In genomic region chr11:35227551-35228341, GRCh38 we compare ENCODE assay signal across 12 cellular contexts.
DNase-seq lines count a peak whose midpoint lies in the region; ATAC-seq and TF ChIP-seq lines count a peak whose summit lies in the region.
"Had no signal": no experiment of that assay in that cellular context is flagged by ENCODE, and none has a peak within 500 bp of the region (broad histone marks: within the 10 kb centered on the region; RNA-seq: fewer than 3 reads in every experiment).

No MANE protein-coding gene starts in this region.

- no peak for ATAC-seq in activated T-cell treated with anti-CD3 and anti-CD28 coated beads, Interleukin-2, amount 50 U/mL, for 72 hours (replicated peaks in 1 of 2)
- ATAC-seq in gastroesophageal sphincter (peak; percentile 57), HG02884 (IDR thresholded peaks at IDR 0.05; ENCODE audit: unreplicated experiment) (no peak), GM18520 (IDR thresholded peaks at IDR 0.05; ENCODE audit: unreplicated experiment) (no peak), GM21381 (IDR thresholded peaks at IDR 0.05; ENCODE audit: unreplicated experiment) (no peak)
- ATAC-seq: body of pancreas had no signal

- no peaks in the 10 kb centered on the region for H3K27me3 Mint-ChIP-seq in activated T-cell treated with anti-CD3 and anti-CD28 coated beads, Interleukin-2, amount 50 U/mL, for 72 hours (ENCODE audit: low read depth)

- H3K36me3 Mint-ChIP-seq in activated T-cell treated with anti-CD3 and anti-CD28 coated beads, Interleukin-2, amount 50 U/mL, for 72 hours (ENCODE audit: insufficient read depth in 2 of 2) = peaks cover 16 to 60% of the 10 kb centered on the region in 2 donors

- H3K27ac ChIP-seq in gastroesophageal sphincter = peak overlapping the region; percentile 16 to 54 (median 40)
- H3K27ac ChIP-seq in stomach = peak overlapping the region in 4 of 5 donors; percentile 10 to 71 (median 53)

- DNase-seq in activated T-cell treated with anti-CD3 and anti-CD28 coated beads, Interleukin-2, amount 50 U/mL, for 72 hours = no peak
- DNase-seq in activated T-cell treated with anti-CD3 and anti-CD28 coated beads for 4 hours = no peak
- peak; percentile 95 for DNase-seq in SKM-1 treated with dmso at 0.1 percent for 144 hours (lab: John Stamatoyannopoulos, UW; ENCODE audit: unreplicated experiment)
- DNase-seq in stomach = no peak
- DNase-seq: activated CD8-positive, alpha-beta memory T cell treated with anti-CD3 and anti-CD28 coated beads for 24 hours; left cardiac atrium; SHP77 had no signal

- H3K9me3 Mint-ChIP-seq in activated T-cell treated with anti-CD3 and anti-CD28 coated beads, Interleukin-2, amount 50 U/mL, for 72 hours = no peaks in the 10 kb centered on the region

- H3K4me1 ChIP-seq in gastroesophageal sphincter (peaks cover 7 to 24% (median 9%) of the 10 kb centered on the region in 3 donors), stomach (peaks cover 0 to 29% (median 11%) of the 10 kb centered on the region in 4 donors)
- H3K4me1 ChIP-seq: body of pancreas had no signal

- H3K4me3 ChIP-seq in gastroesophageal sphincter (no peak overlapping the region), stomach (no peak overlapping the region)
- H3K4me3 ChIP-seq: body of pancreas had no signal

- H3K27me3 ChIP-seq in gastroesophageal sphincter (no peaks in the 10 kb centered on the region), stomach (no peaks in the 10 kb centered on the region)
- H3K27me3 ChIP-seq: body of pancreas had no signal

- WGBS in gastroesophageal sphincter (ENCODE audit: low coverage in 1 of 2), 2 donors = 59 to 63% methylated on average over 5 of the region's 5 CpGs
- 65 to 85% (median 71%) methylated on average over 5 of the region's 5 CpGs for WGBS in stomach, 5 donors

- TF ChIP-seq POLR2A in gastroesophageal sphincter (IDR thresholded peaks at IDR 0.05) (no peak), stomach (IDR thresholded peaks at IDR 0.05) (no peak)

- TF ChIP-seq EP300 in gastroesophageal sphincter (IDR thresholded peaks at IDR 0.05) = no peak
- no peak for TF ChIP-seq EP300 in stomach (IDR thresholded peaks at IDR 0.05)

- H3K27ac Mint-ChIP-seq in activated T-cell treated with anti-CD3 and anti-CD28 coated beads, Interleukin-2, amount 50 U/mL, for 72 hours = peak overlapping the region; percentile 88

- H3K4me3 Mint-ChIP-seq in activated T-cell treated with anti-CD3 and anti-CD28 coated beads, Interleukin-2, amount 50 U/mL, for 72 hours = no peak overlapping the region

- no peaks in the 10 kb centered on the region for H3K9me3 ChIP-seq in gastroesophageal sphincter
- no peaks in the 10 kb centered on the region for H3K9me3 ChIP-seq in stomach
- H3K9me3 ChIP-seq: body of pancreas had no signal

- peaks cover 5% of the 10 kb centered on the region for H3K4me1 Mint-ChIP-seq in activated T-cell treated with anti-CD3 and anti-CD28 coated beads, Interleukin-2, amount 50 U/mL, for 72 hours (ENCODE audit: low read depth)

- TF ChIP-seq CTCF in gastroesophageal sphincter (IDR thresholded peaks at IDR 0.05) (no peak), stomach (IDR thresholded peaks at IDR 0.05) (no peak)

- intact Hi-C loops in stomach (cut with DNase I; ENCODE audit: low total_unique reads) = no loop called here

- H3K36me3 ChIP-seq in gastroesophageal sphincter = peaks cover 2 to 69% of the 10 kb centered on the region in 2 donors
- peaks cover 4 to 79% (median 64%) of the 10 kb centered on the region in 4 donors for H3K36me3 ChIP-seq in stomach
